Comparison of ENCODE assay signal across 18 cellular contexts in the genomic region with DNA sequence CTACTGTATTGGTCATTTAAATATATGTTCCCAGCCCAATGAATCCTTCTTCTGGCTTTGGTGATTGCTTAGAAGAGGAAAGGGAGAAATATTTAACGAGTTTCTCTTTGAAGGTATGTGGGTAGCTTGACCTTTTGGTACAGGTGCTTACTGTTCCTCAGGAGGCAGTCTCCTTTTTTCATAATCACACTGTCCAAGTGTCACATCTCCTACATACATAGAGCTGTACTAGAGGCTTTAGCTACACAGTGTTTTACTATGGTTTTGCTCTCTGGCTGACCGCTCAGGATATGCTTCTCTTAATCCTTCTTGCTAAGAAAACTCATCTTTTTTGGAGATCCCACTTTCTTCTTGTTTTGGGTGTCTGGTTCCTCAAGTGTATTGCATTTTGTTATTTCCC. TPM values are rescaled to one million over a fixed set of nuclear protein-coding genes. Genes with fewer than 3 reads are reported as not detected.
A peak's percentile ranks its signal among the peaks of the same experiment; 100 is the strongest.
DNase-seq lines count a peak whose midpoint lies in the region; ATAC-seq and TF ChIP-seq lines count a peak whose summit lies in the region.
"Had no signal": no experiment of that assay in that cellular context is flagged by ENCODE, and none has a peak within 500 bp of the region (broad histone marks: within the 10 kb centered on the region; RNA-seq: fewer than 3 reads in every experiment).

No MANE protein-coding gene starts in this region.

- no peak for TF ChIP-seq POLR2A in erythroblast (IDR thresholded peaks at IDR 0.05; ENCODE audit: low read length)

- ATAC-seq in activated CD4-positive, alpha-beta T cell treated with anti-CD3 and anti-CD28 coated beads for 36 hours, result peak; percentile 60
- no peak for ATAC-seq in CD8-positive, alpha-beta T cell
- no peak for ATAC-seq in T-helper 17 cell
- ATAC-seq in naive thymus-derived CD8-positive, alpha-beta T cell, result no peak
- no peak for ATAC-seq in HG03159 (IDR thresholded peaks at IDR 0.05; ENCODE audit: unreplicated experiment)
- ATAC-seq: foreskin keratinocyte; stimulated activated naive B cell treated with anti-CD40 and anti-IgM and Interleukin-4, amounts not matched to agents 10 μg/mL and 1 μg/mL and 100 μg/mL, for 72 hours; upper lobe of right lung had no signal

- H3K36me3 Mint-ChIP-seq in activated CD4-positive, alpha-beta T cell treated with anti-CD3 and anti-CD28 coated beads for 36 hours (ENCODE audit: low read depth), result peaks cover 22% of the 10 kb centered on the region
- peaks cover 48% of the 10 kb centered on the region for H3K36me3 Mint-ChIP-seq in CD8-positive, alpha-beta T cell
- H3K36me3 Mint-ChIP-seq in T-helper 17 cell (ENCODE audit: low read depth), result no peaks in the 10 kb centered on the region
- H3K36me3 Mint-ChIP-seq in naive thymus-derived CD8-positive, alpha-beta T cell, result peaks cover 0 to 47% (median 0%) of the 10 kb centered on the region in 3 donors

- H3K4me3 Mint-ChIP-seq in activated CD4-positive, alpha-beta T cell treated with anti-CD3 and anti-CD28 coated beads for 36 hours, result no peak overlapping the region
- peak overlapping the region; percentile 36 for H3K4me3 Mint-ChIP-seq in CD8-positive, alpha-beta T cell
- H3K4me3 Mint-ChIP-seq in T-helper 17 cell, result no peak overlapping the region
- peak overlapping the region in 8 of 10 donors; percentile 8 to 67 (median 53) for H3K4me3 Mint-ChIP-seq in naive thymus-derived CD8-positive, alpha-beta T cell
- H3K4me3 Mint-ChIP-seq: activated CD4-positive, alpha-beta memory T cell treated with anti-CD3 and anti-CD28 coated beads for 36 hours; stimulated activated naive B cell treated with anti-CD40 and anti-IgM and Interleukin-4, amounts not matched to agents 10 μg/mL and 1 μg/mL and 100 μg/mL, for 72 hours had no signal

- no peaks in the 10 kb centered on the region for H3K9me3 Mint-ChIP-seq in activated CD4-positive, alpha-beta T cell treated with anti-CD3 and anti-CD28 coated beads for 36 hours (ENCODE audit: low read depth)
- H3K9me3 Mint-ChIP-seq in CD8-positive, alpha-beta T cell, result no peaks in the 10 kb centered on the region
- peaks cover 0 to 2% (median 0%) of the 10 kb centered on the region in 9 donors for H3K9me3 Mint-ChIP-seq in naive thymus-derived CD8-positive, alpha-beta T cell
- H3K9me3 Mint-ChIP-seq: activated CD4-positive, alpha-beta memory T cell treated with anti-CD3 and anti-CD28 coated beads for 36 hours; stimulated activated naive B cell treated with anti-CD40 and anti-IgM and Interleukin-4, amounts not matched to agents 10 μg/mL and 1 μg/mL and 100 μg/mL, for 72 hours had no signal

- H3K4me1 ChIP-seq in CD8-positive, alpha-beta T cell (ENCODE audit: insufficient read depth, low read length), result peaks cover 54% of the 10 kb centered on the region
- H3K4me1 ChIP-seq: colonic mucosa had no signal

- peak overlapping the region; percentile 72 for H3K27ac Mint-ChIP-seq in activated CD4-positive, alpha-beta T cell treated with anti-CD3 and anti-CD28 coated beads for 36 hours
- H3K27ac Mint-ChIP-seq in CD8-positive, alpha-beta T cell, result peak overlapping the region; percentile 46
- H3K27ac Mint-ChIP-seq in T-helper 17 cell, result peak overlapping the region; percentile 21
- peak overlapping the region in 9 of 10 donors; percentile 3 to 85 (median 64) for H3K27ac Mint-ChIP-seq in naive thymus-derived CD8-positive, alpha-beta T cell
- H3K27ac Mint-ChIP-seq: activated CD4-positive, alpha-beta memory T cell treated with anti-CD3 and anti-CD28 coated beads for 36 hours; activated T-helper 2 cell treated with anti-CD3 and anti-CD28 coated beads, Interferon-gamma antibody, Interleukin-2, Interleukin-4, amounts not matched to agents 10 μg/mL and 5 μg/mL and 100 μg/mL, durations not matched to agents 14 hours and 24 hours and 36 hours had no signal

- DNase-seq in activated CD4-positive, alpha-beta T cell treated with anti-CD3 and anti-CD28 coated beads for 36 hours, result no peak
- DNase-seq in activated CD4-positive, alpha-beta T cell treated with anti-CD3 and anti-CD28 coated beads for 1 hour, result no peak
- no peak for DNase-seq in CD8-positive, alpha-beta T cell
- DNase-seq in T-helper 17 cell (no peak), erythroblast (lab: John Stamatoyannopoulos, UW) (no peak), medulla oblongata (ENCODE audit: extremely low spot score) (no peak)
- DNase-seq in naive thymus-derived CD8-positive, alpha-beta T cell, result no peak
- DNase-seq: activated CD4-positive, alpha-beta memory T cell treated with anti-CD3 and anti-CD28 coated beads for 36 hours; C1 segment of cervical spinal cord; colonic mucosa; foreskin keratinocyte; HCEC 1CT; NCI-H1436; stimulated activated CD4-positive, alpha-beta T cell treated with anti-CD3 and anti-CD28 coated beads, Interleukin-12 subunit alpha, Interleukin-12 subunit beta, amount 100 ng/mL, for 4 hours; stimulated activated naive B cell treated with anti-CD40 and anti-IgM and Interleukin-4, amounts not matched to agents 10 μg/mL and 1 μg/mL and 100 μg/mL, for 72 hours; upper lobe of right lung had no signal

- peaks cover 77% of the 10 kb centered on the region for H3K4me1 Mint-ChIP-seq in activated CD4-positive, alpha-beta T cell treated with anti-CD3 and anti-CD28 coated beads for 36 hours
- peaks cover 84% of the 10 kb centered on the region for H3K4me1 Mint-ChIP-seq in CD8-positive, alpha-beta T cell (ENCODE audit: low read depth)
- peaks cover 59% of the 10 kb centered on the region for H3K4me1 Mint-ChIP-seq in T-helper 17 cell
- peaks cover 32 to 88% (median 71%) of the 10 kb centered on the region in 4 donors for H3K4me1 Mint-ChIP-seq in naive thymus-derived CD8-positive, alpha-beta T cell

- CTCF ChIA-PET in activated CD4-positive, alpha-beta T cell treated with anti-CD3 and anti-CD28 coated beads for 36 hours (lab: Charles Lee), result interaction anchor here (0.6 to 1.3 kb wide), 2 partner anchors 101 to 223 kb away, joined by 3 read pairs; no protein-coding TSS in a partner anchor
- CTCF ChIA-PET in CD8-positive, alpha-beta T cell (lab: Charles Lee), result no interaction called here

- POLR2A ChIA-PET in activated CD4-positive, alpha-beta T cell treated with anti-CD3 and anti-CD28 coated beads for 36 hours (lab: Charles Lee), result interaction anchor here (0.6 kb wide), 1 partner anchor 369 kb away, joined by 4 read pairs; no protein-coding TSS in a partner anchor
- POLR2A ChIA-PET in CD8-positive, alpha-beta T cell (lab: Charles Lee), result interaction anchor here (1.0 kb wide), 1 partner anchor 270 kb away, joined by 3 read pairs; no protein-coding TSS in a partner anchor
- POLR2A ChIA-PET in naive thymus-derived CD8-positive, alpha-beta T cell (lab: Charles Lee), result interaction anchor here (1.0 kb wide), 1 partner anchor 11 kb away, joined by 3 read pairs; no protein-coding TSS in a partner anchor

- TF ChIP-seq CTCF in CD8-positive, alpha-beta T cell (IDR thresholded peaks at IDR 0.05), result no peak

- H3K9me3 ChIP-seq in CD8-positive, alpha-beta T cell (ENCODE audit: low read length), result no peaks in the 10 kb centered on the region
- H3K9me3 ChIP-seq in T-helper 17 cell (ENCODE audit: control insufficient read depth, low read length, poor library complexity, severe bottlenecking), result no peaks in the 10 kb centered on the region
- H3K9me3 ChIP-seq: colonic mucosa, upper lobe of right lung had no signal

- H3K27me3 Mint-ChIP-seq in activated CD4-positive, alpha-beta T cell treated with anti-CD3 and anti-CD28 coated beads for 36 hours, result no peaks in the 10 kb centered on the region
- H3K27me3 Mint-ChIP-seq in CD8-positive, alpha-beta T cell (ENCODE audit: low read depth), result no peaks in the 10 kb centered on the region
- H3K27me3 Mint-ChIP-seq in T-helper 17 cell, result no peaks in the 10 kb centered on the region
- no peaks in the 10 kb centered on the region for H3K27me3 Mint-ChIP-seq in naive thymus-derived CD8-positive, alpha-beta T cell
- H3K27me3 Mint-ChIP-seq: activated CD4-positive, alpha-beta memory T cell treated with anti-CD3 and anti-CD28 coated beads for 36 hours; stimulated activated naive B cell treated with anti-CD40 and anti-IgM and Interleukin-4, amounts not matched to agents 10 μg/mL and 1 μg/mL and 100 μg/mL, for 72 hours had no signal

- H3K4me3 ChIP-seq in CD8-positive, alpha-beta T cell (ENCODE audit: low read depth, low read length), result no peak overlapping the region
- H3K4me3 ChIP-seq: colonic mucosa, upper lobe of right lung had no signal

- H3K27me3 ChIP-seq in CD8-positive, alpha-beta T cell (ENCODE audit: insufficient read depth, low read length), result no peaks in the 10 kb centered on the region
- H3K27me3 ChIP-seq: colonic mucosa, foreskin keratinocyte, upper lobe of right lung had no signal

- no peak overlapping the region for H3K27ac ChIP-seq in CD8-positive, alpha-beta T cell (ENCODE audit: low read depth, low read length)
- H3K27ac ChIP-seq: colonic mucosa, foreskin keratinocyte, upper lobe of right lung had no signal

- intact Hi-C loops in activated CD4-positive, alpha-beta T cell treated with anti-CD3 and anti-CD28 coated beads for 36 hours (cut with DNase I, micrococcal nuclease), result no loop called here
- intact Hi-C loops in CD8-positive, alpha-beta T cell (cut with DNase I, micrococcal nuclease), result loop anchor here in 1 of 2 experiments (10.0 kb wide), 1 partner anchor 1168 kb away; a partner anchor contains a TSS

- H3K36me3 ChIP-seq in CD8-positive, alpha-beta T cell (ENCODE audit: insufficient read depth, low read length), result no peaks in the 10 kb centered on the region
- H3K36me3 ChIP-seq: colonic mucosa, upper lobe of right lung had no signal

RNA-seq across cellular contexts. Expression of a gene that starts 6.9 kb away (rescaled TPM):
- total RNA-seq in activated CD4-positive, alpha-beta T cell treated with anti-CD3 and anti-CD28 coated beads for 36 hours, result 10 to 100 TPM; 44.8 to 52.3 TPM
- total RNA-seq in CD8-positive, alpha-beta T cell, result 10 to 100 TPM; 85.6 to 87.1 TPM
- 10 to 100 TPM; 96.2 to 98.6 TPM for total RNA-seq in T-helper 17 cell
- total RNA-seq in naive thymus-derived CD8-positive, alpha-beta T cell, result 100 to 1,000 TPM; 127 to 135 TPM
- polyA plus RNA-seq in naive thymus-derived CD8-positive, alpha-beta T cell, result 10 to 100 TPM; 50.3 to 53.8 (median 50.9) TPM

Comparison
In these comparisons a context has a peak if more than half of its experiments do, and no peak if none do; other contexts are left out.
1. H3K27ac Mint-ChIP-seq: peak in every context shown above with its lines; median percentile 72 in activated CD4-positive, alpha-beta T cell treated with anti-CD3 and anti-CD28 coated beads for 36 hours; 64 in naive thymus-derived CD8-positive, alpha-beta T cell; 46 in CD8-positive, alpha-beta T cell; 21 in T-helper 17 cell.
2. H3K4me3 Mint-ChIP-seq: peak in CD8-positive, alpha-beta T cell (single experiment) and naive thymus-derived CD8-positive, alpha-beta T cell (8 of 10); none in activated CD4-positive, alpha-beta T cell treated with anti-CD3 and anti-CD28 coated beads for 36 hours (single experiment) and T-helper 17 cell (single experiment).